ENCODE assay signal across 26 cellular contexts in genomic region chr5:5838493-5838892, GRCh38.
"Had no signal": no experiment of that assay in that cellular context is flagged by ENCODE, and none has a peak within 500 bp of the region (broad histone marks: within the 10 kb centered on the region; RNA-seq: fewer than 3 reads in every experiment).

No MANE protein-coding gene starts in this region.

- H3K9me3 ChIP-seq: mucosa of descending colon, sigmoid colon, testis, tibial artery, upper lobe of right lung, uterus had no signal

- DNase-seq: dorsolateral prefrontal cortex; effector CD4-positive, alpha-beta T cell; hypothalamus; kidney; mucosa of descending colon; naive B cell; sigmoid colon; stimulated activated CD4-positive, alpha-beta T cell treated with anti-CD3 and anti-CD28 coated beads, Interleukin-2, amount 100 ng/mL, for 24 hours; stimulated activated CD4-positive, alpha-beta T cell treated with anti-CD3 and anti-CD28 coated beads, Interleukin-4, amount 100 ng/mL, for 24 hours; stimulated activated naive CD8-positive, alpha-beta T cell treated with anti-CD3 and anti-CD28 coated beads, Interleukin-15, Interleukin-2, amounts not matched to agents 100 U/mL and 50 U/mL, for 24 hours; substantia nigra; testis; tibial artery; upper lobe of right lung; uterus had no signal

- ATAC-seq: left lobe of liver; mucosa of descending colon; natural killer cell treated with Interleukin-12 subunit alpha and Interleukin-12 subunit beta and Interleukin-15 and Interleukin-18, amount 100 ng/mL, for 72 hours; stimulated activated effector memory CD8-positive, alpha-beta T cell treated with anti-CD3 and anti-CD28 coated beads, Interleukin-12 subunit alpha, Interleukin-12 subunit beta, amount 100 ng/mL, for 72 hours; stimulated activated naive CD8-positive, alpha-beta T cell treated with anti-CD3 and anti-CD28 coated beads, Interleukin-15, Interleukin-2, amounts not matched to agents 100 U/mL and 50 U/mL, for 24 hours; upper lobe of right lung had no signal

- H3K4me3 ChIP-seq: dorsolateral prefrontal cortex, lung, mucosa of descending colon, sigmoid colon, testis, tibial artery, upper lobe of right lung, uterus had no signal

- H3K79me2 ChIP-seq: parathyroid adenoma had no signal

- H3K27me3 Mint-ChIP-seq: memory B cell, naive B cell, progenitor cell of endocrine pancreas had no signal

- FAIRE-seq: colon, frontal cortex, kidney had no signal

- H3K36me3 ChIP-seq: sigmoid colon, tibial artery, upper lobe of right lung, uterus had no signal

- H3K36me3 Mint-ChIP-seq: memory B cell; mesothelial cell of epicardium; naive B cell; natural killer cell treated with Interleukin-12 subunit alpha and Interleukin-12 subunit beta and Interleukin-15 and Interleukin-18, amount 100 ng/mL, for 72 hours; stimulated activated effector memory CD8-positive, alpha-beta T cell treated with anti-CD3 and anti-CD28 coated beads, Interleukin-12 subunit alpha, Interleukin-12 subunit beta, amount 100 ng/mL, for 72 hours had no signal

- H3K4me1 ChIP-seq: parathyroid adenoma, sigmoid colon, testis, tibial artery, upper lobe of right lung, uterus had no signal

- H2AFZ ChIP-seq: parathyroid adenoma had no signal

- H3K9me3 Mint-ChIP-seq: memory B cell; mesothelial cell of epicardium; natural killer cell treated with Interleukin-12 subunit alpha and Interleukin-12 subunit beta and Interleukin-15 and Interleukin-18, amount 100 ng/mL, for 72 hours; neural crest cell; stimulated activated effector memory CD8-positive, alpha-beta T cell treated with anti-CD3 and anti-CD28 coated beads, Interleukin-12 subunit alpha, Interleukin-12 subunit beta, amount 100 ng/mL, for 72 hours had no signal

- H3K9ac ChIP-seq: parathyroid adenoma had no signal

- H3K4me3 Mint-ChIP-seq: memory B cell; mesothelial cell of epicardium; naive B cell; natural killer cell treated with Interleukin-12 subunit alpha and Interleukin-12 subunit beta and Interleukin-15 and Interleukin-18, amount 100 ng/mL, for 72 hours; neural crest cell; stimulated activated effector memory CD8-positive, alpha-beta T cell treated with anti-CD3 and anti-CD28 coated beads, Interleukin-12 subunit alpha, Interleukin-12 subunit beta, amount 100 ng/mL, for 72 hours had no signal

- H3K4me1 Mint-ChIP-seq: stimulated activated effector memory CD8-positive, alpha-beta T cell treated with anti-CD3 and anti-CD28 coated beads, Interleukin-12 subunit alpha, Interleukin-12 subunit beta, amount 100 ng/mL, for 72 hours had no signal

- H3K27me3 ChIP-seq: dorsolateral prefrontal cortex, sigmoid colon, testis, tibial artery, upper lobe of right lung, uterus had no signal

- H3K27ac Mint-ChIP-seq: memory B cell; mesothelial cell of epicardium; natural killer cell treated with Interleukin-12 subunit alpha and Interleukin-12 subunit beta and Interleukin-15 and Interleukin-18, amount 100 ng/mL, for 72 hours; progenitor cell of endocrine pancreas; stimulated activated effector memory CD8-positive, alpha-beta T cell treated with anti-CD3 and anti-CD28 coated beads, Interleukin-12 subunit alpha, Interleukin-12 subunit beta, amount 100 ng/mL, for 72 hours had no signal

- H3K27ac ChIP-seq: dorsolateral prefrontal cortex, parathyroid adenoma, sigmoid colon, testis, tibial artery, upper lobe of right lung, uterus had no signal
